32 cellular contexts compared by ENCODE assay signal in genomic region chr4:108272046-108272445, GRCh38.
DNase-seq lines count a peak whose midpoint lies in the region; ATAC-seq and TF ChIP-seq lines count a peak whose summit lies in the region.
"Had no signal": no experiment of that assay in that cellular context is flagged by ENCODE, and none has a peak within 500 bp of the region (broad histone marks: within the 10 kb centered on the region; RNA-seq: fewer than 3 reads in every experiment).

No MANE protein-coding gene starts in this region.

- H3K27ac ChIP-seq in IMR-90 (ENCODE audit: insufficient read depth, low read length) (peak overlapping the region; percentile 46; the same call in 1 of the 2 replicates), SK-N-SH (ENCODE audit: low read depth in 2 of 2, low read length in 1 of 2) (no peak overlapping the region), upper lobe of left lung (no peak overlapping the region)
- H3K27ac ChIP-seq: esophagus squamous epithelium, Peyer's patch, psoas muscle, suprapubic skin, uterus had no signal

- peak overlapping the region; percentile 12 for H4K5ac ChIP-seq in IMR-90 (ENCODE audit: low read depth, low read length)

- peak overlapping the region; percentile 6 for H3K14ac ChIP-seq in IMR-90 (replicated peaks; ENCODE audit: low read depth, low read length)

- H3K4ac ChIP-seq in IMR-90 (ENCODE audit: low read depth, low read length), result peak overlapping the region; percentile 44

- no peaks in the 10 kb centered on the region for H3K79me1 ChIP-seq in IMR-90 (ENCODE audit: low read depth in 1 of 2, low read length in 2 of 2)

- intact Hi-C loops in IMR-90 (cut with micrococcal nuclease), result no loop called here

- ATAC-seq in IMR-90 (ENCODE audit: low read depth) (no peak), GM18502 (IDR thresholded peaks at IDR 0.05; ENCODE audit: poor library complexity, unreplicated experiment) (no peak), upper lobe of left lung (ENCODE audit: low FRiP score in 2 of 2) (no peak)
- ATAC-seq: naive thymus-derived CD8-positive, alpha-beta T cell; psoas muscle; T-cell had no signal

- no peak overlapping the region for H2AFZ ChIP-seq in IMR-90 (replicated peaks; ENCODE audit: low read length, poor library complexity)
- H2AFZ ChIP-seq in SK-N-SH (ENCODE audit: low read depth), result no peak overlapping the region

- H3K36me3 ChIP-seq in IMR-90 (ENCODE audit: control insufficient read depth, insufficient read depth, low read length) (no peaks in the 10 kb centered on the region), SK-N-SH (replicated peaks in 1 of 2; ENCODE audit: control insufficient read depth in 1 of 2, insufficient read depth in 2 of 2, low read length in 1 of 2) (no peaks in the 10 kb centered on the region), upper lobe of left lung (no peaks in the 10 kb centered on the region)
- H3K36me3 ChIP-seq: esophagus squamous epithelium, MG63, Peyer's patch, suprapubic skin, uterus had no signal

- peak overlapping the region; percentile 15 to 40; a peak in 3 of 4 replicates for H4K8ac ChIP-seq in IMR-90 (ENCODE audit: low read depth in 2 of 2, low read length in 2 of 2)

- no TSS peak for BruUV-seq in IMR-90 (replicated peaks; lab: Mats Ljungman, UMichigan)

- H3K4me1 ChIP-seq in IMR-90 (ENCODE audit: control insufficient read depth, insufficient read depth, low read length) (peaks cover 9% of the 10 kb centered on the region), SK-N-SH (ENCODE audit: control insufficient read depth in 1 of 2, insufficient read depth in 2 of 2, low read depth in 1 of 2, low read length in 1 of 2) (no peaks in the 10 kb centered on the region), upper lobe of left lung (no peaks in the 10 kb centered on the region)
- H3K4me1 ChIP-seq: esophagus squamous epithelium, Peyer's patch, psoas muscle, suprapubic skin, uterus had no signal

- peak overlapping the region; percentile 24 for H2BK5ac ChIP-seq in IMR-90 (ENCODE audit: low read depth, low read length, poor library complexity, severe bottlenecking)

- peak overlapping the region; percentile 40; the same call in 1 of the 2 replicates for H2AK5ac ChIP-seq in IMR-90 (ENCODE audit: low read depth, low read length)

- H3K9me2 ChIP-seq in SK-N-SH, result no peaks in the 10 kb centered on the region

- 0 out of 2 replicates have a peak overlapping the region, but pooled peaks have one; percentile 43 for H3K23ac ChIP-seq in IMR-90 (ENCODE audit: low read depth, low read length)

- POLR2A ChIA-PET in IMR-90 (lab: Charles Lee; ENCODE audit: unreplicated experiment) (no interaction called here), SK-N-SH (lab: Yijun Ruan, JAX) (no interaction called here)

- peak overlapping the region; percentile 80; the same call in 1 of the 3 replicates for H2BK15ac ChIP-seq in IMR-90 (ENCODE audit: low read depth, low read length)

- no CpG with 5 or more reads among the region's 3 CpGs for WGBS in IMR-90 (ENCODE audit: extremely low coverage in 2 of 2, insufficient read length in 1 of 2), 2 experiments
- 7% methylated on average over 3 of the region's 3 CpGs for WGBS in SK-N-SH (ENCODE audit: low lambda C conversion rate)
- WGBS in upper lobe of left lung, 2 donors, result 76 to 79% methylated on average over 3 of the region's 3 CpGs

- H3K4me3 ChIP-seq in IMR-90 (ENCODE audit: insufficient read depth, low read depth, low read length) (no peak overlapping the region), choroid plexus epithelial cell (ENCODE audit: low read depth, low read length) (no peak overlapping the region), SK-N-SH (ENCODE audit: low read depth in 2 of 2, low read length in 1 of 2) (no peak overlapping the region), upper lobe of left lung (no peak overlapping the region)
- H3K4me3 ChIP-seq: esophagus squamous epithelium, MG63, Peyer's patch, psoas muscle, suprapubic skin, uterus had no signal

- no peaks in the 10 kb centered on the region for H3K9me3 ChIP-seq in IMR-90 (ENCODE audit: control insufficient read depth, insufficient read depth, low read length)
- no peaks in the 10 kb centered on the region for H3K9me3 ChIP-seq in SK-N-SH
- H3K9me3 ChIP-seq in upper lobe of left lung, result no peaks in the 10 kb centered on the region
- H3K9me3 ChIP-seq: esophagus squamous epithelium, MG63, Peyer's patch, psoas muscle, suprapubic skin, uterus had no signal

- H3F3A ChIP-seq in SK-N-SH (replicated peaks; ENCODE audit: insufficient read depth), result no peaks in the 10 kb centered on the region

- TF ChIP-seq RAD21 in IMR-90 (IDR thresholded peaks at IDR 0.05; ENCODE audit: low read length), result no peak
- no peak for TF ChIP-seq RAD21 in SK-N-SH (IDR thresholded peaks at IDR 0.05; ENCODE audit: low read length)

- no peak for TF ChIP-seq EP300 in SK-N-SH (IDR thresholded peaks at IDR 0.05; ENCODE audit: borderline replicate concordance in 1 of 2, low read depth in 1 of 2, low read length in 1 of 2)
- no peak for TF ChIP-seq EP300 in upper lobe of left lung (IDR thresholded peaks at IDR 0.05)

- H3K9ac ChIP-seq in IMR-90 (ENCODE audit: low read depth, low read length) (no peak overlapping the region), SK-N-SH (no peak overlapping the region)

- H3K18ac ChIP-seq in IMR-90 (ENCODE audit: low read depth, low read length), result peak overlapping the region; percentile 60

- H2AK9ac ChIP-seq in IMR-90 (replicated peaks; ENCODE audit: low read depth, low read length, poor library complexity), result no peak overlapping the region

- peak overlapping the region; percentile 69 for H2BK120ac ChIP-seq in IMR-90 (ENCODE audit: low read depth, low read length)

- H4K91ac ChIP-seq in IMR-90 (ENCODE audit: insufficient read depth, low read depth, low read length), result peak overlapping the region; percentile 64; the same call in 1 of the 2 replicates

- CTCF ChIA-PET in IMR-90 (lab: Yijun Ruan, JAX) (interaction anchor here (1.0 kb wide), 1 partner anchor 300 kb away, joined by 7 read pairs; no protein-coding TSS in a partner anchor), SK-N-SH (lab: Yijun Ruan, JAX) (interaction anchor here (1.0 kb wide), 1 partner anchor 253 kb away, joined by 3 read pairs; no protein-coding TSS in a partner anchor)

- no peaks in the 10 kb centered on the region for H3K79me2 ChIP-seq in SK-N-SH (ENCODE audit: insufficient read depth)

- H4K20me1 ChIP-seq in IMR-90 (ENCODE audit: insufficient read depth, low read length) (no peaks in the 10 kb centered on the region), SK-N-SH (ENCODE audit: insufficient read depth) (no peaks in the 10 kb centered on the region)

- H3K56ac ChIP-seq in IMR-90 (ENCODE audit: extremely low read depth, insufficient read depth, low read length), result no peak overlapping the region; the same call in 1 of the 2 replicates

- no peak for TF ChIP-seq POLR2A in IMR-90 (IDR thresholded peaks at IDR 0.05; ENCODE audit: low read depth, low read length)
- TF ChIP-seq POLR2A in upper lobe of left lung (IDR thresholded peaks at IDR 0.05), result no peak

- no peak for TF ChIP-seq CTCF in IMR-90 (conservative IDR thresholded peaks at IDR 0.05; ENCODE audit: low read depth, low read length)
- TF ChIP-seq CTCF in choroid plexus epithelial cell (conservative IDR thresholded peaks at IDR 0.05; ENCODE audit: low read depth, low read length), result no peak
- no peak for TF ChIP-seq CTCF in SK-N-SH (IDR thresholded peaks at IDR 0.05)
- TF ChIP-seq CTCF in upper lobe of left lung (IDR thresholded peaks at IDR 0.05), result no peak

- dilution Hi-C loops in IMR-90 (cut with HindIII; ENCODE audit: low sequenced_read_pairs, unreplicated experiment), result no loop called here

- H3K9me1 ChIP-seq in IMR-90 (ENCODE audit: insufficient read depth, low read length), result peaks cover 9% of the 10 kb centered on the region

- DNase-seq in NCI-H1417 (lab: John Stamatoyannopoulos, UW) (peak in 2 of 3 experiments; percentile 0 to 45), NCI-H1417 treated with DMSO at 0.1 percent for 48 hours (lab: John Stamatoyannopoulos, UW) (no peak), IMR-90 (peak; percentile 5), choroid plexus epithelial cell (ENCODE audit: low read depth) (peak; percentile 56), myocyte (ENCODE audit: low read depth) (peak; percentile 19), SK-N-SH (no peak), upper lobe of left lung (no peak)
- DNase-seq: 8988T; activated CD4-positive, alpha-beta T cell treated with anti-CD3 and anti-CD28 coated beads, Interleukin-2, amount 50 U/mL, for 48 hours; activated CD4-positive, CD25-positive, alpha-beta regulatory T cell; activated CD8-positive, alpha-beta memory T cell treated with anti-CD3 and anti-CD28 coated beads, Interleukin-2, amount 50 U/mL, for 4 hours; activated naive CD4-positive, alpha-beta T cell treated with anti-CD3 and anti-CD28 coated beads, Interleukin-2, amount 50 U/mL, for 16 hours; anterior cingulate cortex; endodermal cell; esophagus squamous epithelium; GDM1; H7; MG63; midbrain; naive thymus-derived CD8-positive, alpha-beta T cell; NCI-H1436 treated with DMSO at 0.1 percent for 48 hours; NCI-H2171; NCI-H524 treated with DMSO at 0.1 percent for 48 hours; nucleus accumbens; Peyer's patch; psoas muscle; SHP77 treated with DMSO at 0.1 percent for 48 hours; stimulated activated naive CD4-positive, alpha-beta T cell; T-cell; uterus had no signal

- in situ Hi-C loops in IMR-90 (cut with MboI; ENCODE audit: low sequenced_read_pairs), result no loop called here

- H3K4me2 ChIP-seq in IMR-90 (ENCODE audit: low read depth, low read length) (peak overlapping the region; percentile 40), SK-N-SH (no peak overlapping the region)

- H3K27me3 ChIP-seq in IMR-90 (ENCODE audit: control insufficient read depth, insufficient read depth, low read length), result 0 out of 2 replicates have a peak, but pooled peaks cover 3% of the 10 kb centered on the region
- no peaks in the 10 kb centered on the region for H3K27me3 ChIP-seq in SK-N-SH (ENCODE audit: insufficient read depth)
- H3K27me3 ChIP-seq in upper lobe of left lung, result no peaks in the 10 kb centered on the region
- H3K27me3 ChIP-seq: esophagus squamous epithelium, MG63, Peyer's patch, suprapubic skin, uterus had no signal

- H2BK20ac ChIP-seq in IMR-90 (ENCODE audit: low read depth, low read length), result peak overlapping the region; percentile 85

TF ChIP-seq in IMR-90, 13 proteins besides CTCF, POLR2A, EP300 and RAD21 (continues in another document):
- no peak for TF ChIP-seq MAZ (IDR thresholded peaks at IDR 0.05; ENCODE audit: borderline replicate concordance, low read depth, low read length)
- no peak for TF ChIP-seq RFX5 (IDR thresholded peaks at IDR 0.05; ENCODE audit: low read depth, low read length)
- no peak for TF ChIP-seq BHLHE40 (IDR thresholded peaks at IDR 0.05; ENCODE audit: low read depth, low read length)
- TF ChIP-seq SMC3 (IDR thresholded peaks at IDR 0.05; ENCODE audit: low read depth, low read length), result no peak

TF ChIP-seq in SK-N-SH, 30 proteins besides CTCF, POLR2A, EP300 and RAD21 (continues in another document):
- TF ChIP-seq TEAD4 (IDR thresholded peaks at IDR 0.05; ENCODE audit: borderline replicate concordance, insufficient read depth) (no peak), MEF2A (IDR thresholded peaks at IDR 0.05; ENCODE audit: borderline replicate concordance, low read depth) (no peak), RFX5 (IDR thresholded peaks at IDR 0.05; ENCODE audit: low read length) (no peak), FOXM1 (IDR thresholded peaks at IDR 0.05; ENCODE audit: low read depth) (no peak), FOXJ3 (CRISPR knock-in tag; IDR thresholded peaks at IDR 0.05) (no peak), MXI1 (IDR thresholded peaks at IDR 0.05; ENCODE audit: low read depth, low read length) (no peak)

Comparison
In these comparisons a context has a peak if more than half of its experiments do, and no peak if none do; other contexts are left out.
1. DNase-seq: peak in NCI-H1417 (2 of 3), IMR-90 (single experiment), choroid plexus epithelial cell (single experiment) and myocyte (single experiment); none in NCI-H1417 treated with DMSO at 0.1 percent for 48 hours (single experiment), SK-N-SH (single experiment) and upper lobe of left lung (0 of 2).